Comparison of ENCODE assay signal across 1 cellular context in genomic region chr6:163367388-163368183, GRCh38.
TF ChIP-seq lines count a peak whose summit lies in the region.

No MANE protein-coding gene starts in this region.

TF ChIP-seq in GM23338, 12 proteins besides CTCF, POLR2A, EP300 and RAD21 (continued from another document):
- TF ChIP-seq, protein P1, sequence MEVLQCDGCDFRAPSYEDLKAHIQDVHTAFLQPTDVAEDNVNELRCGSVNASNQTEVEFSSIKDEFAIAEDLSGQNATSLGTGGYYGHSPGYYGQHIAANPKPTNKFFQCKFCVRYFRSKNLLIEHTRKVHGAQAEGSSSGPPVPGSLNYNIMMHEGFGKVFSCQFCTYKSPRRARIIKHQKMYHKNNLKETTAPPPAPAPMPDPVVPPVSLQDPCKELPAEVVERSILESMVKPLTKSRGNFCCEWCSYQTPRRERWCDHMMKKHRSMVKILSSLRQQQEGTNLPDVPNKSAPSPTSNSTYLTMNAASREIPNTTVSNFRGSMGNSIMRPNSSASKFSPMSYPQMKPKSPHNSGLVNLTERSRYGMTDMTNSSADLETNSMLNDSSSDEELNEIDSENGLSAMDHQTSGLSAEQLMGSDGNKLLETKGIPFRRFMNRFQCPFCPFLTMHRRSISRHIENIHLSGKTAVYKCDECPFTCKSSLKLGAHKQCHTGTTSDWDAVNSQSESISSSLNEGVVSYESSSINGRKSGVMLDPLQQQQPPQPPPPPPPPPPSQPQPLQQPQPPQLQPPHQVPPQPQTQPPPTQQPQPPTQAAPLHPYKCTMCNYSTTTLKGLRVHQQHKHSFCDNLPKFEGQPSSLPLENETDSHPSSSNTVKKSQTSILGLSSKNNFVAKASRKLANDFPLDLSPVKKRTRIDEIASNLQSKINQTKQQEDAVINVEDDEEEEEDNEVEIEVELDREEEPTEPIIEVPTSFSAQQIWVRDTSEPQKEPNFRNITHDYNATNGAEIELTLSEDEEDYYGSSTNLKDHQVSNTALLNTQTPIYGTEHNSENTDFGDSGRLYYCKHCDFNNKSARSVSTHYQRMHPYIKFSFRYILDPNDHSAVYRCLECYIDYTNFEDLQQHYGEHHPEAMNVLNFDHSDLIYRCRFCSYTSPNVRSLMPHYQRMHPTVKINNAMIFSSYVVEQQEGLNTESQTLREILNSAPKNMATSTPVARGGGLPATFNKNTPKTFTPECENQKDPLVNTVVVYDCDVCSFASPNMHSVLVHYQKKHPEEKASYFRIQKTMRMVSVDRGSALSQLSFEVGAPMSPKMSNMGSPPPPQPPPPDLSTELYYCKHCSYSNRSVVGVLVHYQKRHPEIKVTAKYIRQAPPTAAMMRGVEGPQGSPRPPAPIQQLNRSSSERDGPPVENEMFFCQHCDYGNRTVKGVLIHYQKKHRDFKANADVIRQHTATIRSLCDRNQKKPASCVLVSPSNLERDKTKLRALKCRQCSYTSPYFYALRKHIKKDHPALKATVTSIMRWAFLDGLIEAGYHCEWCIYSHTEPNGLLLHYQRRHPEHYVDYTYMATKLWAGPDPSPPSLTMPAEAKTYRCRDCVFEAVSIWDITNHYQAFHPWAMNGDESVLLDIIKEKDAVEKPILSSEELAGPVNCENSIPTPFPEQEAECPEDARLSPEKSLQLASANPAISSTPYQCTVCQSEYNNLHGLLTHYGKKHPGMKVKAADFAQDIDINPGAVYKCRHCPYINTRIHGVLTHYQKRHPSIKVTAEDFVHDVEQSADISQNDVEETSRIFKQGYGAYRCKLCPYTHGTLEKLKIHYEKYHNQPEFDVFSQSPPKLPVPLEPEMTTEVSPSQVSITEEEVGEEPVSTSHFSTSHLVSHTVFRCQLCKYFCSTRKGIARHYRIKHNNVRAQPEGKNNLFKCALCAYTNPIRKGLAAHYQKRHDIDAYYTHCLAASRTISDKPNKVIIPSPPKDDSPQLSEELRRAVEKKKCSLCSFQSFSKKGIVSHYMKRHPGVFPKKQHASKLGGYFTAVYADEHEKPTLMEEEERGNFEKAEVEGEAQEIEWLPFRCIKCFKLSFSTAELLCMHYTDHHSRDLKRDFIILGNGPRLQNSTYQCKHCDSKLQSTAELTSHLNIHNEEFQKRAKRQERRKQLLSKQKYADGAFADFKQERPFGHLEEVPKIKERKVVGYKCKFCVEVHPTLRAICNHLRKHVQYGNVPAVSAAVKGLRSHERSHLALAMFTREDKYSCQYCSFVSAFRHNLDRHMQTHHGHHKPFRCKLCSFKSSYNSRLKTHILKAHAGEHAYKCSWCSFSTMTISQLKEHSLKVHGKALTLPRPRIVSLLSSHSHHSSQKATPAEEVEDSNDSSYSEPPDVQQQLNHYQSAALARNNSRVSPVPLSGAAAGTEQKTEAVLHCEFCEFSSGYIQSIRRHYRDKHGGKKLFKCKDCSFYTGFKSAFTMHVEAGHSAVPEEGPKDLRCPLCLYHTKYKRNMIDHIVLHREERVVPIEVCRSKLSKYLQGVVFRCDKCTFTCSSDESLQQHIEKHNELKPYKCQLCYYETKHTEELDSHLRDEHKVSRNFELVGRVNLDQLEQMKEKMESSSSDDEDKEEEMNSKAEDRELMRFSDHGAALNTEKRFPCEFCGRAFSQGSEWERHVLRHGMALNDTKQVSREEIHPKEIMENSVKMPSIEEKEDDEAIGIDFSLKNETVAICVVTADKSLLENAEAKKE (CRISPR knock-in tag; IDR thresholded peaks at IDR 0.05) = no peak
- no peak for TF ChIP-seq ZNF114 (CRISPR knock-in tag; IDR thresholded peaks at IDR 0.05)
- no peak for TF ChIP-seq CREB1 (CRISPR knock-in tag; IDR thresholded peaks at IDR 0.05; ENCODE audit: low read depth)
- TF ChIP-seq EZH2 (IDR thresholded peaks at IDR 0.05; ENCODE audit: low read depth, unreplicated experiment) = no peak
- TF ChIP-seq, protein P2, sequence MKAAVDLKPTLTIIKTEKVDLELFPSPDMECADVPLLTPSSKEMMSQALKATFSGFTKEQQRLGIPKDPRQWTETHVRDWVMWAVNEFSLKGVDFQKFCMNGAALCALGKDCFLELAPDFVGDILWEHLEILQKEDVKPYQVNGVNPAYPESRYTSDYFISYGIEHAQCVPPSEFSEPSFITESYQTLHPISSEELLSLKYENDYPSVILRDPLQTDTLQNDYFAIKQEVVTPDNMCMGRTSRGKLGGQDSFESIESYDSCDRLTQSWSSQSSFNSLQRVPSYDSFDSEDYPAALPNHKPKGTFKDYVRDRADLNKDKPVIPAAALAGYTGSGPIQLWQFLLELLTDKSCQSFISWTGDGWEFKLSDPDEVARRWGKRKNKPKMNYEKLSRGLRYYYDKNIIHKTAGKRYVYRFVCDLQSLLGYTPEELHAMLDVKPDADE (IDR thresholded peaks at IDR 0.05) = no peak
- no peak for TF ChIP-seq POLR2AphosphoS5 (IDR thresholded peaks at IDR 0.05; ENCODE audit: low read depth)
- no peak for TF ChIP-seq JUNB (IDR thresholded peaks at IDR 0.05; ENCODE audit: unreplicated experiment)
TF ChIP-seq in GM23338: peak in this region for 0.
